28 cellular contexts compared by ENCODE assay signal in genomic region chr6:24478903-24479302, GRCh38. TPM values are rescaled to one million over a fixed set of nuclear protein-coding genes. Genes with fewer than 3 reads are reported as not detected.
"Had no signal": no experiment of that assay in that cellular context is flagged by ENCODE, and none has a peak within 500 bp of the region (broad histone marks: within the 10 kb centered on the region; RNA-seq: fewer than 3 reads in every experiment).

No MANE protein-coding gene starts in this region.

- ATAC-seq: left colon; mucosa of descending colon; naive thymus-derived CD4-positive, alpha-beta T cell; natural killer cell treated with Interleukin-12 subunit alpha and Interleukin-12 subunit beta and Interleukin-15 and Interleukin-18, amount 100 ng/mL, for 72 hours; right cardiac atrium; sciatic nerve; stimulated activated naive B cell treated with anti-CD40 and anti-IgM and Interleukin-4, amounts not matched to agents 10 μg/mL and 1 μg/mL and 100 μg/mL, for 72 hours; stimulated activated naive CD8-positive, alpha-beta T cell treated with anti-CD3 and anti-CD28 coated beads, Interleukin-15, Interleukin-2, amounts not matched to agents 100 U/mL and 50 U/mL, for 24 hours had no signal

- H3K4me3 ChIP-seq: left ventricle myocardium inferior, lung, mucosa of descending colon, ovary, skin epidermis, stomach, testis, thyroid gland, transverse colon, upper lobe of left lung, vagina had no signal

- H3K4me1 ChIP-seq: stomach, testis, thyroid gland, transverse colon, upper lobe of left lung, vagina had no signal

- H3K9me3 ChIP-seq: left ventricle myocardium inferior, mucosa of descending colon, ovary, stomach, testis, thyroid gland, transverse colon, upper lobe of left lung, vagina had no signal

- H3K4me3 Mint-ChIP-seq: immature natural killer cell; naive thymus-derived CD4-positive, alpha-beta T cell; natural killer cell treated with Interleukin-12 subunit alpha and Interleukin-12 subunit beta and Interleukin-15 and Interleukin-18, amount 100 ng/mL, for 72 hours; stimulated activated naive B cell treated with anti-CD40 and anti-IgM and Interleukin-4, amounts not matched to agents 10 μg/mL and 1 μg/mL and 100 μg/mL, for 72 hours had no signal

- H3K27ac ChIP-seq: left ventricle myocardium inferior, ovary, skin epidermis, stomach, testis, thyroid gland, transverse colon, upper lobe of left lung, vagina had no signal

- H3K4me1 Mint-ChIP-seq: immature natural killer cell; naive thymus-derived CD4-positive, alpha-beta T cell; stimulated activated naive B cell treated with anti-CD40 and anti-IgM and Interleukin-4, amounts not matched to agents 10 μg/mL and 1 μg/mL and 100 μg/mL, for 72 hours had no signal

- H3K27me3 ChIP-seq: ovary, stomach, testis, thyroid gland, transverse colon, upper lobe of left lung, vagina had no signal

- H3K36me3 Mint-ChIP-seq: immature natural killer cell; natural killer cell treated with Interleukin-12 subunit alpha and Interleukin-12 subunit beta and Interleukin-15 and Interleukin-18, amount 100 ng/mL, for 72 hours had no signal

- H3K27me3 Mint-ChIP-seq: natural killer cell treated with Interleukin-12 subunit alpha and Interleukin-12 subunit beta and Interleukin-15 and Interleukin-18, amount 100 ng/mL, for 72 hours; progenitor cell of endocrine pancreas; stimulated activated naive B cell treated with anti-CD40 and anti-IgM and Interleukin-4, amounts not matched to agents 10 μg/mL and 1 μg/mL and 100 μg/mL, for 72 hours had no signal

- H3K9me3 Mint-ChIP-seq: immature natural killer cell; naive thymus-derived CD4-positive, alpha-beta T cell; natural killer cell treated with Interleukin-12 subunit alpha and Interleukin-12 subunit beta and Interleukin-15 and Interleukin-18, amount 100 ng/mL, for 72 hours; stimulated activated naive B cell treated with anti-CD40 and anti-IgM and Interleukin-4, amounts not matched to agents 10 μg/mL and 1 μg/mL and 100 μg/mL, for 72 hours had no signal

- DNase-seq: immature natural killer cell; kidney; left colon; left ventricle myocardium inferior; midbrain; mucosa of descending colon; naive thymus-derived CD4-positive, alpha-beta T cell; ovary; right cardiac atrium; stimulated activated CD4-positive, alpha-beta T cell treated with anti-CD3 and anti-CD28 coated beads, Interleukin-12 subunit alpha, Interleukin-12 subunit beta, amount 100 ng/mL, for 4 hours; stimulated activated CD4-positive, alpha-beta T cell treated with anti-CD3 and anti-CD28 coated beads, Interleukin-15, amount 100 ng/mL, for 24 hours; stimulated activated CD4-positive, alpha-beta T cell treated with anti-CD3 and anti-CD28 coated beads, Interleukin-2, amount 100 ng/mL, for 24 hours; stimulated activated CD4-positive, alpha-beta T cell treated with anti-CD3 and anti-CD28 coated beads, Interleukin-4, amount 100 ng/mL, for 1 hour; stimulated activated naive B cell treated with anti-CD40 and anti-IgM and Interleukin-4, amounts not matched to agents 10 μg/mL and 1 μg/mL and 100 μg/mL, for 72 hours; stimulated activated naive CD8-positive, alpha-beta T cell treated with anti-CD3 and anti-CD28 coated beads, Interleukin-15, Interleukin-2, amounts not matched to agents 100 U/mL and 50 U/mL, for 24 hours; stomach; testis; thyroid gland; transverse colon; upper lobe of left lung had no signal

- H3K27ac Mint-ChIP-seq: immature natural killer cell; naive thymus-derived CD4-positive, alpha-beta T cell; natural killer cell treated with Interleukin-12 subunit alpha and Interleukin-12 subunit beta and Interleukin-15 and Interleukin-18, amount 100 ng/mL, for 72 hours; progenitor cell of endocrine pancreas; stimulated activated naive B cell treated with anti-CD40 and anti-IgM and Interleukin-4, amounts not matched to agents 10 μg/mL and 1 μg/mL and 100 μg/mL, for 72 hours had no signal

- FAIRE-seq: islet of Langerhans, kidney had no signal

- H3K36me3 ChIP-seq: left ventricle myocardium inferior, ovary, stomach, thyroid gland, transverse colon, upper lobe of left lung, vagina had no signal

RNA-seq across cellular contexts. Expression of gene GPLD1, which starts 10.5 kb away (rescaled TPM):
- total RNA-seq: pulmonary artery endothelial cell had no signal
